In the genomic region with DNA sequence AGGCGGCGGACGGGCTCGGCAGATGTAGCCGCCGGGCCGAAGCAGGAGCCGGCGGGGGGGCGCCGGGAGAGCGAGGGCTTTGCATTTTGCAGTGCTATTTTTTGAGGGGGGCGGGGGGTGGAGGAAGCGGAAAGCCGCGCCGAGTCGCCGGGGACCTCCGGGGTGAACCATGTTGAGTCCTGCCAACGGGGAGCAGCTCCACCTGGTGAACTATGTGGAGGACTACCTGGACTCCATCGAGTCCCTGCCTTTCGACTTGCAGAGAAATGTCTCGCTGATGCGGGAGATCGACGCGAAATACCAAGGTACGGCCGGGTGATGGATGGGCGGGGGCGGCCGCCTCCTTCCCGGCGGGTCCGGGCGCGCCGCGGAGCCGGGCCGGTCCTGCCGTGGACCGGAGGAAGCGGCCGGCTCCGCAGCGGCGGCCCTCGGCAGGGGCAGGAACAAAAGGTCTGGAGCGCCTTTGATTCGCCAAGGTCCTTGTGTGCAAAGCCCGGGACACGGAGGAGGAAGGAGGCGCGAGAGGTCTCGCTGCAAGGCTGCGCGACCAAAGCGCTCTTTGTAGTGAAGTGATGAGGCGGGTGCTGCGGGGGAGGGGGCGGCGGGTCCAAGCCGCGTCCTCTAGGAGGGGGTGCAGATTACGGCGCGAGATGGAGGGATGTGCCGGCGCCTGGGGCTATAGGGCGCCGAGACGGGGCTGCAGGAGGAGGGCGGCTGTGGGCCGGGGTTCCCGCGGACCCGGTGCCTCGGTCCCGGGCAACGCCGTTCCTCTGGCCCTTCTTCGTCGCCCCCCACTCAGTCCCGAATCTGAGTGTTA, we compare ENCODE assay signal across 8 cellular contexts. TPM values are rescaled to one million over a fixed set of nuclear protein-coding genes. Genes with fewer than 3 reads are reported as not detected.
DNase-seq lines count a peak whose midpoint lies in the region; ATAC-seq, FAIRE-seq and TF ChIP-seq lines count a peak whose summit lies in the region.

No MANE protein-coding gene starts in this region.

- H3K4me3 ChIP-seq in WERI-Rb-1 (ENCODE audit: low read depth, low read length) (peak overlapping the region; percentile 77), bronchial epithelial cell (ENCODE audit: low read depth, low read length) (peak overlapping the region; percentile 80), kidney epithelial cell (ENCODE audit: low read depth, low read length) (peak overlapping the region; percentile 94)

- TF ChIP-seq CTCF in WERI-Rb-1 (IDR thresholded peaks at IDR 0.05; ENCODE audit: low read depth, low read length) (peak; percentile 31; the same call in 1 of the 2 replicates), bronchial epithelial cell (IDR thresholded peaks at IDR 0.05; ENCODE audit: insufficient read depth, low read length, severe bottlenecking) (peak; percentile 38), kidney epithelial cell (IDR thresholded peaks at IDR 0.05; ENCODE audit: insufficient read depth, low read length, poor library complexity, severe bottlenecking) (no peak)

- in situ Hi-C loops in KBM-7 (cut with MboI; ENCODE audit: low pct_unique_long_range_greater_than_20kb, low sequenced_read_pairs), result no loop called here

- ATAC-seq in HG02938 (IDR thresholded peaks at IDR 0.05; ENCODE audit: unreplicated experiment) (no peak), GM21381 (IDR thresholded peaks at IDR 0.05; ENCODE audit: unreplicated experiment) (no peak)

- H3K36me3 ChIP-seq in WERI-Rb-1 (peaks cover 8% of the 10 kb centered on the region), bronchial epithelial cell (ENCODE audit: control insufficient read depth, insufficient read depth, low read length) (no peaks in the 10 kb centered on the region), kidney epithelial cell (ENCODE audit: control insufficient read depth, insufficient read depth, low read length) (no peaks in the 10 kb centered on the region)

- no peak for FAIRE-seq in bronchial epithelial cell (lab: Jason Lieb, UNC)

- H3K27me3 ChIP-seq in WERI-Rb-1 (ENCODE audit: insufficient read depth, low read depth, severe bottlenecking), result no peaks in the 10 kb centered on the region
- H3K27me3 ChIP-seq in bronchial epithelial cell (ENCODE audit: control insufficient read depth, insufficient read depth, low read length), result no peaks in the 10 kb centered on the region
- H3K27me3 ChIP-seq in kidney epithelial cell (ENCODE audit: control insufficient read depth, insufficient read depth, low read length), result no peaks in the 10 kb centered on the region

- H3K9me3 ChIP-seq in WERI-Rb-1 (ENCODE audit: severe bottlenecking), result no peaks in the 10 kb centered on the region

- DNase-seq in CD1c-positive myeloid dendritic cell (ENCODE audit: extremely low spot score) (peak; percentile 71), KBM-7 (peak; percentile 28), WERI-Rb-1 (peak; percentile 67), bronchial epithelial cell (ENCODE audit: low read depth) (peak; percentile 43), kidney epithelial cell (ENCODE audit: low read depth) (no peak)
- peak; percentile 50 to 54 for DNase-seq in stimulated activated CD4-positive, alpha-beta T cell treated with anti-CD3 and anti-CD28 coated beads, Interleukin-15, amount 100 ng/mL, for 48 hours (ENCODE audit: low read depth in 2 of 2)

- peak overlapping the region; percentile 100 for H3K27ac ChIP-seq in WERI-Rb-1

RNA-seq across cellular contexts. Expression of gene ING1, which starts 0.7 kb away (rescaled TPM):
- total RNA-seq in bronchial epithelial cell, result 13.4 and 19.1 TPM in 2 replicates
- 12.6 and 14.7 TPM in 2 replicates for total RNA-seq in kidney epithelial cell

RNA-seq across cellular contexts. Expression of gene CARS2, which starts 8.3 kb away (rescaled TPM):
- total RNA-seq in bronchial epithelial cell (108 and 152 TPM in 2 replicates), kidney epithelial cell (66.7 and 73.6 TPM in 2 replicates)
